Comparison of ENCODE assay signal across 8 cellular contexts in the genomic region with DNA sequence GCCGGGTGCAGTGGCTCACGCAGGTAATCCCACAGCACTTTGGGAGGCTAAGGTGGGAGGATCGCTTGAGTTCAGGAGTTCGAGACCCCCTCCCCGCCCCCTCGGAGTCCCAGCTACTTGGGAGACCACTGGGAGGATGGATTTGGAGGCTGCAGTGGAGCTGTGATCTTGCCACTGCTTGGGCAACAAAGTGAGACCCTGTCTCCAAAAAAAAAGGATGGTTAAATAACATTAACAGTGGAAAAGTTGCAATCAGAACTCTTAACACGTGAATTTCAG. TPM values are rescaled to one million over a fixed set of nuclear protein-coding genes. Genes with fewer than 3 reads are reported as not detected.
DNase-seq lines count a peak whose midpoint lies in the region; ATAC-seq and TF ChIP-seq lines count a peak whose summit lies in the region.

No MANE protein-coding gene starts in this region.

- H3K4me1 ChIP-seq in heart left ventricle (peaks cover 11 to 55% (median 37%) of the 10 kb centered on the region in 12 donors), mononuclear cell (ENCODE audit: insufficient read depth, low read length) (peaks cover 40% of the 10 kb centered on the region), vagina (peaks cover 48% of the 10 kb centered on the region)

- TF ChIP-seq POLR2A in heart left ventricle (IDR thresholded peaks at IDR 0.05) (no peak), vagina (IDR thresholded peaks at IDR 0.05) (no peak)

- H3K4me1 Mint-ChIP-seq in MCF 10A (ENCODE audit: insufficient read depth, unreplicated experiment), result peaks cover 18% of the 10 kb centered on the region

- H3K9me3 ChIP-seq in heart left ventricle, result no peaks in the 10 kb centered on the region
- H3K9me3 ChIP-seq in mononuclear cell (ENCODE audit: low read depth, low read length), result no peaks in the 10 kb centered on the region
- H3K9me3 ChIP-seq in vagina, result no peaks in the 10 kb centered on the region

- no peaks in the 10 kb centered on the region for H3K9me3 Mint-ChIP-seq in MCF 10A (ENCODE audit: unreplicated experiment)

- H3K27me3 ChIP-seq in heart left ventricle (no peaks in the 10 kb centered on the region), mononuclear cell (ENCODE audit: insufficient read depth, low read length) (no peaks in the 10 kb centered on the region), vagina (no peaks in the 10 kb centered on the region), H7 (ENCODE audit: control insufficient read depth, insufficient read depth, low read length) (no peaks in the 10 kb centered on the region)

- BruUV-seq in MCF 10A (replicated peaks; lab: Mats Ljungman, UMichigan), result no TSS peak

- TF ChIP-seq CTCF in heart left ventricle (IDR thresholded peaks at IDR 0.05), result no peak
- TF ChIP-seq CTCF in MCF 10A (IDR thresholded peaks at IDR 0.05; ENCODE audit: unreplicated experiment), result no peak
- no peak for TF ChIP-seq CTCF in vagina (IDR thresholded peaks at IDR 0.05)

- peak overlapping the region; percentile 97 for H3K4me3 Mint-ChIP-seq in MCF 10A (ENCODE audit: unreplicated experiment)

- H3K27ac ChIP-seq in heart left ventricle (peak overlapping the region; percentile 90 to 99 (median 96)), vagina (peak overlapping the region; percentile 94)

- peaks cover 0 to 32% (median 22%) of the 10 kb centered on the region in 9 donors for H3K36me3 ChIP-seq in heart left ventricle
- peaks cover 0 to 11% of the 10 kb centered on the region in 2 donors for H3K36me3 ChIP-seq in vagina
- H3K36me3 ChIP-seq in H7 (replicated peaks; ENCODE audit: control insufficient read depth, insufficient read depth, low read length), result no peaks in the 10 kb centered on the region; the same call in 1 of the 2 replicates

- H3K27me3 Mint-ChIP-seq in MCF 10A (ENCODE audit: insufficient read depth, unreplicated experiment), result no peaks in the 10 kb centered on the region

- H3K27ac Mint-ChIP-seq in MCF 10A (ENCODE audit: low read depth, unreplicated experiment), result peak overlapping the region; percentile 99

- H3K4me3 ChIP-seq in heart left ventricle, result peak overlapping the region; percentile 61 to 84 (median 68)
- H3K4me3 ChIP-seq in mononuclear cell (ENCODE audit: low read length), result peak overlapping the region; percentile 65
- peak overlapping the region; percentile 64 to 71 for H3K4me3 ChIP-seq in vagina
- no peak overlapping the region; the same call in 1 of the 2 replicates for H3K4me3 ChIP-seq in H7 (ENCODE audit: insufficient read depth, low read depth, low read length)

- POLR2A ChIA-PET in MCF 10A (lab: Yijun Ruan, JAX), result interaction anchor here (0.7 to 4.8 kb wide), 12 partner anchors 10 to 1710 kb away, joined by 3 to 39 read pairs (median 8); a partner anchor contains a TSS

- 42 to 60% (median 50%) methylated on average over 7 of the region's 7 CpGs for WGBS in heart left ventricle, 4 donors

- intact Hi-C loops in heart left ventricle (cut with DNase I) (loop anchor here in 6 of 10 donors (5.0 to 10.0 kb wide), 8 partner anchors 110 to 648 kb away; a partner anchor contains a TSS), left ventricle myocardium superior (cut with micrococcal nuclease) (no loop called here), MCF 10A (cut with micrococcal nuclease) (loop anchor here (10.0 kb wide), 2 partner anchors 110 to 220 kb away; a partner anchor contains a TSS), vagina (cut with DNase I) (no loop called here)

- H3K36me3 Mint-ChIP-seq in MCF 10A (ENCODE audit: insufficient read depth, unreplicated experiment), result peaks cover 15% of the 10 kb centered on the region

- peak in 2 of 5 donors; percentile 9 to 18 for DNase-seq in heart left ventricle
- DNase-seq in left ventricle myocardium superior, result no peak
- no peak for DNase-seq in MCF 10A (ENCODE audit: unreplicated experiment)
- DNase-seq in vagina (ENCODE audit: extremely low spot score in 2 of 2), result no peak
- no peak for DNase-seq in NCI-H526 (lab: John Stamatoyannopoulos, UW)
- DNase-seq in H7, result no peak

- CTCF ChIA-PET in MCF 10A (lab: Yijun Ruan, JAX), result no interaction called here

- ATAC-seq in heart left ventricle (no peak), left ventricle myocardium superior (no peak)
- no peak for ATAC-seq in activated CD4-positive, CD25-positive, alpha-beta regulatory T cell treated with anti-CD3 and anti-CD28 coated beads, Interleukin-2, amount 50 U/mL, for 24 hours

RNA-seq across cellular contexts. Expression of a gene that starts 1.4 kb away (rescaled TPM):
- 10 to 100 TPM; 17.2 to 30.8 (median 19.9) TPM for total RNA-seq in heart left ventricle
- 10 to 100 TPM in 1 of 2 donors, 1 to 10 TPM in 1; 9.3 to 23.0 TPM for polyA plus RNA-seq in heart left ventricle
- total RNA-seq in left ventricle myocardium superior, result 16.4 TPM
- total RNA-seq in MCF 10A (2022), result 51.3 and 52.3 TPM in 2 replicates
- total RNA-seq in mononuclear cell, result 78.3 TPM
- 45.2 TPM for total RNA-seq in vagina
- 25.2 and 29.8 TPM in 2 replicates for total RNA-seq in H7 (2014; rRNA removed; shearing (Covaris generic))

RNA-seq across cellular contexts. Expression of a gene that starts 1.6 kb away (rescaled TPM):
- total RNA-seq in heart left ventricle, result 10 to 100 TPM in 7 of 9 donors, 1 to 10 TPM in 2; 8.8 to 30.2 (median 17.4) TPM
- polyA plus RNA-seq in heart left ventricle, result 1 to 10 TPM; 6.8 to 8.4 TPM
- 16.4 TPM for total RNA-seq in left ventricle myocardium superior
- 24.0 and 31.7 TPM in 2 replicates for total RNA-seq in MCF 10A (2022)
- total RNA-seq in mononuclear cell, result 21.4 TPM
- 23.1 TPM for total RNA-seq in vagina
- 10.8 and 11.2 TPM in 2 replicates for total RNA-seq in H7 (2014; rRNA removed; shearing (Covaris generic))

Comparison
In these comparisons a context has a peak if more than half of its experiments do, and no peak if none do; other contexts are left out.
1. intact Hi-C loops: an anchor here in heart left ventricle (5.0 to 10.0 kb wide) and MCF 10A (10.0 kb wide); none called in left ventricle myocardium superior and vagina.